Comparison of ENCODE assay signal across 17 cellular contexts in the genomic region with DNA sequence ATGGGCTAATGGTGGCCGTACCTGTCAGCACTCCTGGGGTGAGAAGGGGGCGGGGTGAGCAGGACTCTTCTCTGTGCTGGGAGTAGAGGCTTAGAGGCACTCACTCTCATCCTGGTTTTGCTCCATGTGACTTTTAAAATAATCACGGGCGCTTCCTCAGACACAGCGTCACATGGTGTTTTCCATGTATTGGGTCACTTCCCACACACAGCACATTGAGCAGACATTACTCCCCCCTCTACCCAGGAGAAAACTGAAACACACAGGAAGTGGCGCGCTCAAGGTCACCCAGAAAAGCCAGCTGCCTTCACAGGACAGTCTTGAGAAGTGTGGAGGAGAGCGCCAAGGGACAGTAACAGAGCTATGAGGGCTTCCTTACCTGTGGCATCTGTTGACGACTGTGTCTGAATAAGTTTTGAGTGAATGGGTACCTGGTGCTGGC. TPM values are rescaled to one million over a fixed set of nuclear protein-coding genes. Genes with fewer than 3 reads are reported as not detected.
DNase-seq lines count a peak whose midpoint lies in the region; ATAC-seq, FAIRE-seq and TF ChIP-seq lines count a peak whose summit lies in the region.
"Had no signal": no experiment of that assay in that cellular context is flagged by ENCODE, and none has a peak within 500 bp of the region (broad histone marks: within the 10 kb centered on the region; RNA-seq: fewer than 3 reads in every experiment).

No MANE protein-coding gene starts in this region.

- DNase-seq in HK-2 (ENCODE audit: unreplicated experiment) (peak; percentile 16), body of pancreas (peak; percentile 81 to 92 (median 87)), stomach (no peak), frontal cortex (ENCODE audit: low spot score in 2 of 2) (no peak), epidermal melanocyte (ENCODE audit: insufficient read length, low spot score) (no peak), NCI-H69 (lab: John Stamatoyannopoulos, UW) (no peak)
- DNase-seq: activated CD8-positive, alpha-beta memory T cell treated with anti-CD3 and anti-CD28 coated beads, Interleukin-2, amount 10 ng/mL, durations not matched to agents 7 days and 5 days; activated effector memory CD4-positive, alpha-beta T cell treated with Interleukin-2 at 50 U/mL for 16 hours; amniotic stem cell; BE2C; mammary epithelial cell; NCI-H2081; NCI-H510A treated with DMSO at 0.1 percent for 48 hours; stimulated activated CD4-positive, alpha-beta T cell treated with anti-CD3 and anti-CD28 coated beads, Interleukin-2, amount 100 ng/mL, for 48 hours; T-helper 2 cell had no signal

- H3K4me3 ChIP-seq in body of pancreas (no peak overlapping the region), liver (ENCODE audit: low read depth in 1 of 3, low read length in 3 of 3) (peak overlapping the region; percentile 22 to 53 (median 46)), stomach (no peak overlapping the region)

- no peaks in the 10 kb centered on the region for H3K36me3 ChIP-seq in body of pancreas (replicated peaks in 1 of 2; ENCODE audit: insufficient read depth in 1 of 2, low read depth in 2 of 2)
- no peaks in the 10 kb centered on the region for H3K36me3 ChIP-seq in liver (ENCODE audit: control insufficient read depth in 4 of 4, insufficient read depth in 3 of 4, low read depth in 1 of 4, low read length in 3 of 4)
- H3K36me3 ChIP-seq in stomach, result no peaks in the 10 kb centered on the region
- H3K36me3 ChIP-seq: BE2C had no signal

- no peak for TF ChIP-seq CTCF in body of pancreas (IDR thresholded peaks at IDR 0.05)
- no peak for TF ChIP-seq CTCF in liver (IDR thresholded peaks at IDR 0.05; ENCODE audit: low read depth, low read length, missing input control)
- no peak for TF ChIP-seq CTCF in stomach (IDR thresholded peaks at IDR 0.05)

- WGBS in body of pancreas, 2 donors, result 22 to 25% methylated on average over 9 of the region's 9 CpGs
- 23% methylated on average over 9 of the region's 9 CpGs for WGBS in liver
- 71 to 84% (median 80%) methylated on average over 9 of the region's 9 CpGs for WGBS in stomach, 5 donors

- no peaks in the 10 kb centered on the region for H3K27me3 ChIP-seq in body of pancreas
- no peaks in the 10 kb centered on the region for H3K27me3 ChIP-seq in liver (ENCODE audit: control insufficient read depth in 4 of 4, insufficient read depth in 4 of 4, low read length in 3 of 4)
- no peaks in the 10 kb centered on the region for H3K27me3 ChIP-seq in stomach
- H3K27me3 ChIP-seq: BE2C had no signal

- intact Hi-C loops in body of pancreas (cut with DNase I), result no loop called here
- intact Hi-C loops in stomach (cut with DNase I; ENCODE audit: low total_unique reads), result no loop called here

- FAIRE-seq in frontal cortex (lab: Jason Lieb, UNC), result no peak

- no peaks in the 10 kb centered on the region for H3K9me3 ChIP-seq in body of pancreas
- no peaks in the 10 kb centered on the region for H3K9me3 ChIP-seq in liver (ENCODE audit: control insufficient read depth in 4 of 4, low read length in 3 of 4)
- H3K9me3 ChIP-seq in stomach, result peaks cover 0 to 2% (median 0%) of the 10 kb centered on the region in 4 donors
- H3K9me3 ChIP-seq: BE2C had no signal

- TF ChIP-seq EP300 in stomach (IDR thresholded peaks at IDR 0.05), result no peak

- H3K9ac ChIP-seq in liver (ENCODE audit: low read depth in 1 of 2, low read length in 2 of 2), result peak overlapping the region; percentile 42 to 99

- H3K4me1 ChIP-seq in body of pancreas, result peaks cover 93% of the 10 kb centered on the region
- peaks cover 2 to 53% (median 28%) of the 10 kb centered on the region in 4 donors for H3K4me1 ChIP-seq in liver (ENCODE audit: control insufficient read depth in 4 of 4, insufficient read depth in 4 of 4, low read length in 3 of 4)
- H3K4me1 ChIP-seq in stomach, result peaks cover 27 to 62% (median 52%) of the 10 kb centered on the region in 4 donors
- H3K4me1 ChIP-seq: BE2C had no signal

- H3K27ac ChIP-seq in body of pancreas (peak overlapping the region; percentile 96 to 99 (median 97)), liver (ENCODE audit: low read depth in 1 of 2, low read length in 2 of 2) (peak overlapping the region; percentile 97 to 100), stomach (peak overlapping the region; percentile 20 to 80 (median 74))

- peak in 2 of 3 donors; percentile 61 to 78 for TF ChIP-seq POLR2A in body of pancreas (IDR thresholded peaks at IDR 0.05)
- no peak for TF ChIP-seq POLR2A in stomach (IDR thresholded peaks at IDR 0.05)

- TF ChIP-seq RAD21 in liver (IDR thresholded peaks at IDR 0.05), result peak; percentile 33 to 39

- ATAC-seq in body of pancreas, result peak; percentile 79
- ATAC-seq: activated CD4-positive, CD25-positive, alpha-beta regulatory T cell treated with anti-CD3 and anti-CD28 coated beads, Interleukin-2, amount 50 U/mL, for 24 hours; activated CD8-positive, alpha-beta memory T cell treated with anti-CD3 and anti-CD28 coated beads, Interleukin-2, amount 10 ng/mL, durations not matched to agents 7 days and 5 days had no signal

TF ChIP-seq in liver, 16 proteins besides CTCF, POLR2A, EP300 and RAD21:
- TF ChIP-seq MAX (IDR thresholded peaks at IDR 0.05) (peak; percentile 89), FOXA1 (IDR thresholded peaks at IDR 0.05) (peak; percentile 47), JUND (IDR thresholded peaks at IDR 0.05) (peak; percentile 21 to 30), FOXA2 (IDR thresholded peaks at IDR 0.05) (peak; percentile 25), RXRA (IDR thresholded peaks at IDR 0.05) (peak; percentile 57 to 74), GABPA (IDR thresholded peaks at IDR 0.05 in 1 of 2, conservative IDR thresholded peaks at IDR 0.05 in 1 of 2) (peak; percentile 54 to 71), EGR1 (IDR thresholded peaks at IDR 0.05; ENCODE audit: low read depth in 2 of 2) (peak; percentile 71 to 81), YY1 (IDR thresholded peaks at IDR 0.05) (peak; percentile 72), SP1 (IDR thresholded peaks at IDR 0.05) (peak; percentile 58), TAF1 (conservative IDR thresholded peaks at IDR 0.05) (peak; percentile 75), HNF4A (conservative IDR thresholded peaks at IDR 0.05) (peak; percentile 37 to 48), REST (IDR thresholded peaks at IDR 0.05) (no peak), HNF4G (IDR thresholded peaks at IDR 0.05) (no peak), NR2F2 (IDR thresholded peaks at IDR 0.05) (peak; percentile 47), ZBTB33 (IDR thresholded peaks at IDR 0.05) (peak; percentile 44)
- TF ChIP-seq, protein P1, sequence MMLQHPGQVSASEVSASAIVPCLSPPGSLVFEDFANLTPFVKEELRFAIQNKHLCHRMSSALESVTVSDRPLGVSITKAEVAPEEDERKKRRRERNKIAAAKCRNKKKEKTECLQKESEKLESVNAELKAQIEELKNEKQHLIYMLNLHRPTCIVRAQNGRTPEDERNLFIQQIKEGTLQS (IDR thresholded peaks at IDR 0.05), result peak; percentile 41
TF ChIP-seq in liver: peak in this region for 14.

RNA-seq across cellular contexts. Expression of gene SPATA13, which starts 23.2 kb away (rescaled TPM):
- total RNA-seq in body of pancreas, result 100 to 1,000 TPM in 1 of 2 donors, 10 to 100 TPM in 1; 83.3 to 359 TPM
- total RNA-seq in liver, result 10 to 100 TPM; 16.7 to 57.6 TPM
- 10 to 100 TPM in 1 of 2 donors, 1 to 10 TPM in 1; 10.0 to 24.1 TPM for polyA plus RNA-seq in liver
- 100 to 1,000 TPM in 1 of 5 donors, 10 to 100 TPM in 4; 46.7 to 156 (median 71.6) TPM for total RNA-seq in stomach
- polyA plus RNA-seq in stomach, result 10 to 100 TPM in 2 of 3 donors, 1 to 10 TPM in 1; 3.6 to 24.4 (median 13.8) TPM
- 30.6 TPM for total RNA-seq in frontal cortex

Comparison
In these comparisons a context has a peak if more than half of its experiments do, and no peak if none do; other contexts are left out.
1. DNase-seq: peak in HK-2 (single experiment) and body of pancreas (4 of 4); none in stomach (single experiment), frontal cortex (0 of 2), epidermal melanocyte (single experiment) and NCI-H69 (single experiment).
2. H3K4me3 ChIP-seq: peak in liver (3 of 3); none in body of pancreas (0 of 2) and stomach (0 of 4).
3. POLR2A ChIP-seq: peak in body of pancreas (2 of 3); none in stomach (0 of 4).
4. Peak in every context shown above with its lines, with median percentiles within 50 percentile points of each other: H3K27ac ChIP-seq.